Comparison of ENCODE assay signal across 1 cellular context in genomic region chr17:34981538-34982241, GRCh38.
TF ChIP-seq lines count a peak whose summit lies in the region.

No MANE protein-coding gene starts in this region.

TF ChIP-seq in HEK293, 187 proteins besides CTCF, POLR2A, EP300 and RAD21 (continued from another document):
- TF ChIP-seq HOXC10 (CRISPR knock-in tag; IDR thresholded peaks at IDR 0.05) (no peak), KLF16 (tag by site-specific recombination; IDR thresholded peaks at IDR 0.05) (peak; percentile 75), ZFP41 (tag by site-specific recombination; IDR thresholded peaks at IDR 0.05; ENCODE audit: borderline replicate concordance) (no peak), ZNF19 (tag by site-specific recombination; IDR thresholded peaks at IDR 0.05; ENCODE audit: low read depth) (0 out of 2 replicates have a peak, but pooled peaks have one; percentile 55), SCRT1 (tag by site-specific recombination; IDR thresholded peaks at IDR 0.05; ENCODE audit: borderline replicate concordance) (peak; percentile 95), ZNF292 (tag by site-specific recombination; IDR thresholded peaks at IDR 0.05; ENCODE audit: borderline replicate concordance, low read depth) (no peak), TCF7L2 (IDR thresholded peaks at IDR 0.05; ENCODE audit: borderline replicate concordance, low read depth, low read length) (peak; percentile 99), ZBTB17 (tag by site-specific recombination; IDR thresholded peaks at IDR 0.05) (no peak; the same call in none of the 2 replicates)
